21 cellular contexts compared by ENCODE assay signal in genomic region chrX:134743121-134743520, GRCh38.
"Had no signal": no experiment of that assay in that cellular context is flagged by ENCODE, and none has a peak within 500 bp of the region (broad histone marks: within the 10 kb centered on the region; RNA-seq: fewer than 3 reads in every experiment).

No MANE protein-coding gene starts in this region.

- H3K27me3 Mint-ChIP-seq: activated CD4-positive, alpha-beta memory T cell treated with anti-CD3 and anti-CD28 coated beads for 36 hours had no signal

- H3K9me3 Mint-ChIP-seq: activated CD4-positive, alpha-beta memory T cell treated with anti-CD3 and anti-CD28 coated beads for 36 hours; activated naive CD8-positive, alpha-beta T cell treated with anti-CD3 and anti-CD28 coated beads, Interleukin-2, amount 10 ng/mL, durations not matched to agents 7 days and 5 days; activated T-helper 2 cell treated with anti-CD3 and anti-CD28 coated beads, Interferon-gamma antibody, Interleukin-2, Interleukin-4, amounts not matched to agents 10 μg/mL and 5 μg/mL and 100 μg/mL, durations not matched to agents 14 hours and 24 hours and 36 hours; dendritic cell treated with granulocyte-macrophage colony-stimulating factor and Interleukin-4, amounts not matched to agents 40 ng/mL and 50 ng/mL, for 4 days; immature natural killer cell had no signal

- H3K27me3 ChIP-seq: right atrium auricular region, stomach, testis, upper lobe of right lung had no signal

- H3K36me3 Mint-ChIP-seq: activated CD4-positive, alpha-beta memory T cell treated with anti-CD3 and anti-CD28 coated beads for 36 hours; activated CD8-positive, alpha-beta memory T cell treated with anti-CD3 and anti-CD28 coated beads, Interleukin-2, amount 10 ng/mL, durations not matched to agents 7 days and 5 days; activated naive CD8-positive, alpha-beta T cell treated with anti-CD3 and anti-CD28 coated beads, Interleukin-2, amount 10 ng/mL, durations not matched to agents 7 days and 5 days; immature natural killer cell; WTC11 had no signal

- H3K27ac ChIP-seq: esophagus squamous epithelium, left ventricle myocardium inferior, prostate gland, right atrium auricular region, stomach, testis, upper lobe of right lung had no signal

- H3K9me3 ChIP-seq: esophagus squamous epithelium, left ventricle myocardium inferior, prostate gland, right atrium auricular region, testis, upper lobe of right lung had no signal

- DNase-seq: activated CD4-positive, alpha-beta memory T cell treated with anti-CD3 and anti-CD28 coated beads for 36 hours; activated CD4-positive, alpha-beta T cell treated with anti-CD3 and anti-CD28 coated beads for 4 hours; activated CD8-positive, alpha-beta memory T cell treated with anti-CD3 and anti-CD28 coated beads, Interleukin-2, amount 10 ng/mL, durations not matched to agents 7 days and 5 days; activated naive CD4-positive, alpha-beta T cell treated with Interleukin-2 at 50 U/mL for 16 hours; activated naive CD8-positive, alpha-beta T cell treated with anti-CD3 and anti-CD28 coated beads, Interleukin-2, amount 10 ng/mL, durations not matched to agents 7 days and 5 days; effector CD8-positive, alpha-beta T cell; esophagus squamous epithelium; immature natural killer cell; kidney glomerular epithelial cell; left ventricle myocardium inferior; mammary epithelial cell; midbrain; stomach; testis; upper lobe of right lung had no signal

- H3K4me3 ChIP-seq: esophagus squamous epithelium, left ventricle myocardium inferior, prostate gland, right atrium auricular region, skin epidermis, stomach, testis, upper lobe of right lung had no signal

- H3K4me3 Mint-ChIP-seq: activated CD4-positive, alpha-beta memory T cell treated with anti-CD3 and anti-CD28 coated beads for 36 hours; activated CD8-positive, alpha-beta memory T cell treated with anti-CD3 and anti-CD28 coated beads, Interleukin-2, amount 10 ng/mL, durations not matched to agents 7 days and 5 days; activated naive CD8-positive, alpha-beta T cell treated with anti-CD3 and anti-CD28 coated beads, Interleukin-2, amount 10 ng/mL, durations not matched to agents 7 days and 5 days; dendritic cell treated with granulocyte-macrophage colony-stimulating factor and Interleukin-4, amounts not matched to agents 40 ng/mL and 50 ng/mL, for 4 days; immature natural killer cell; WTC11 had no signal

- H3K27ac Mint-ChIP-seq: activated CD4-positive, alpha-beta memory T cell treated with anti-CD3 and anti-CD28 coated beads for 36 hours; activated CD8-positive, alpha-beta memory T cell treated with anti-CD3 and anti-CD28 coated beads, Interleukin-2, amount 10 ng/mL, durations not matched to agents 7 days and 5 days; activated naive CD8-positive, alpha-beta T cell treated with anti-CD3 and anti-CD28 coated beads, Interleukin-2, amount 10 ng/mL, durations not matched to agents 7 days and 5 days; activated T-helper 2 cell treated with anti-CD3 and anti-CD28 coated beads, Interferon-gamma antibody, Interleukin-2, Interleukin-4, amounts not matched to agents 10 μg/mL and 5 μg/mL and 100 μg/mL, durations not matched to agents 14 hours and 24 hours and 36 hours; dendritic cell treated with granulocyte-macrophage colony-stimulating factor and Interleukin-4, amounts not matched to agents 40 ng/mL and 50 ng/mL, for 4 days; immature natural killer cell; WTC11 had no signal

- ATAC-seq: activated CD8-positive, alpha-beta memory T cell treated with anti-CD3 and anti-CD28 coated beads, Interleukin-2, amount 10 ng/mL, durations not matched to agents 7 days and 5 days; upper lobe of right lung; WTC11 had no signal

- H3K36me3 ChIP-seq: esophagus squamous epithelium, left ventricle myocardium inferior, prostate gland, right atrium auricular region, stomach, upper lobe of right lung had no signal

- H3K4me1 Mint-ChIP-seq: activated CD8-positive, alpha-beta memory T cell treated with anti-CD3 and anti-CD28 coated beads, Interleukin-2, amount 10 ng/mL, durations not matched to agents 7 days and 5 days had no signal

- H3K4me1 ChIP-seq: esophagus squamous epithelium, prostate gland, right atrium auricular region, stomach, upper lobe of right lung had no signal
